Comparison of ENCODE assay signal across 14 cellular contexts in the genomic region with DNA sequence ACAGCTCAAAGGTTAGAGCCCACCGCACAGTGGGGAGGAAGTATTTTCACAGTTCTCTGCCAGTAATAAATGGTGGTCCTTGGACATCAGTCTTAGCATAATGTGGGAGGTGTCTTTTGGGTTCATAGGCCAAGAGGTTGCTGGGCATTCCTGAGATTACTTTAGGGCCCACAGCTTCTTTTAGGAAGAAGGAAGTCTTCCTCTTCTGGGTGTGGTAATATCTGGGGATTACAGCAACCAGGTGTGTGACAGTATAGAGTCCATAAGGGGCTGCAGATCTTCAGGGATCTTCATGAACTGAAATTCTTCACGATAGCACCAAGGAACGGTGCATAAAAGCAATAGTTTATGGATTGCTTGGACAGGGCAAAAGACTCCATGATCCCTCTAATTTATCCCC. TPM values are rescaled to one million over a fixed set of nuclear protein-coding genes. Genes with fewer than 3 reads are reported as not detected.
DNase-seq lines count a peak whose midpoint lies in the region; ATAC-seq, FAIRE-seq and TF ChIP-seq lines count a peak whose summit lies in the region.
"Had no signal": no experiment of that assay in that cellular context is flagged by ENCODE, and none has a peak within 500 bp of the region (broad histone marks: within the 10 kb centered on the region; RNA-seq: fewer than 3 reads in every experiment).

No MANE protein-coding gene starts in this region.

- intact Hi-C loops in Right ventricle myocardium inferior (cut with DNase I) (no loop called here), left cardiac atrium (cut with DNase I) (no loop called here), uterus (cut with DNase I; ENCODE audit: low total_unique reads) (no loop called here)

- H3K27me3 ChIP-seq in keratinocyte (ENCODE audit: control insufficient read depth, extremely low read depth, insufficient read depth, low read length) (no peaks in the 10 kb centered on the region), rectal smooth muscle tissue (ENCODE audit: control insufficient read depth, insufficient read depth, low read length) (no peaks in the 10 kb centered on the region), uterus (no peaks in the 10 kb centered on the region)
- H3K27me3 ChIP-seq: pancreas had no signal

- no peaks in the 10 kb centered on the region for H3K79me2 ChIP-seq in keratinocyte (ENCODE audit: control insufficient read depth, insufficient read depth, low read length)

- H3K4me1 ChIP-seq in keratinocyte (ENCODE audit: control insufficient read depth, extremely low read depth, insufficient read depth, low read length) (peaks cover 41% of the 10 kb centered on the region), rectal smooth muscle tissue (ENCODE audit: control insufficient read depth, insufficient read depth, low read length) (peaks cover 16% of the 10 kb centered on the region), uterus (peaks cover 0 to 7% of the 10 kb centered on the region in 2 donors)

- H3K27ac ChIP-seq in keratinocyte (ENCODE audit: control insufficient read depth, insufficient read depth, low read length) (peak overlapping the region; percentile 2), rectal smooth muscle tissue (ENCODE audit: low read depth, low read length) (peak overlapping the region; percentile 85), uterus (peak overlapping the region; percentile 36 to 51)

- no peaks in the 10 kb centered on the region for H4K20me1 ChIP-seq in keratinocyte (ENCODE audit: control insufficient read depth, extremely low read depth, insufficient read depth, low read length)

- peak; percentile 2 for ATAC-seq in Right ventricle myocardium inferior
- ATAC-seq in left cardiac atrium, result no peak

- no peak overlapping the region for H2AFZ ChIP-seq in keratinocyte (ENCODE audit: control insufficient read depth, low read length)

- no peak for FAIRE-seq in keratinocyte (lab: Jason Lieb, UNC)
- FAIRE-seq: G401.6, pancreas had no signal

- dilution Hi-C loops in keratinocyte (cut with MboI; ENCODE audit: extremely low pct_ligation_motif_present, low sequenced_read_pairs), result no loop called here

- H3K36me3 ChIP-seq in keratinocyte (ENCODE audit: control insufficient read depth in 2 of 2, extremely low read depth in 1 of 2, insufficient read depth in 2 of 2, low read length in 2 of 2), result no peaks in the 10 kb centered on the region
- H3K36me3 ChIP-seq in rectal smooth muscle tissue (ENCODE audit: control insufficient read depth, insufficient read depth, low read length), result no peaks in the 10 kb centered on the region
- H3K36me3 ChIP-seq in uterus, result no peaks in the 10 kb centered on the region
- H3K36me3 ChIP-seq: pancreas had no signal

- DNase-seq in Right ventricle myocardium inferior (ENCODE audit: missing footprints), result no peak
- DNase-seq in left cardiac atrium, result no peak
- DNase-seq in keratinocyte (ENCODE audit: low read depth, low spot score), result no peak
- DNase-seq in uterus, result no peak
- no peak for DNase-seq in cerebellar nuclear complex (lab: John Stamatoyannopoulos, UW)
- no peak for DNase-seq in DMS53 (lab: John Stamatoyannopoulos, UW)
- DNase-seq in nucleus accumbens (lab: John Stamatoyannopoulos, UW), result no peak
- DNase-seq: activated CD4-positive, CD25-positive, alpha-beta regulatory T cell treated with anti-CD3 and anti-CD28 coated beads, Interleukin-2, amount 50 U/mL, for 72 hours; activated CD8-positive, alpha-beta memory T cell treated with anti-CD3 and anti-CD28 coated beads, Interleukin-2, amount 50 U/mL, for 48 hours; activated naive CD8-positive, alpha-beta T cell treated with anti-CD3 and anti-CD28 coated beads for 36 hours; CD4-positive, CD25-positive, alpha-beta regulatory T cell had no signal

- H3K9me3 ChIP-seq in keratinocyte (ENCODE audit: control insufficient read depth, low read depth, low read length) (no peaks in the 10 kb centered on the region), uterus (no peaks in the 10 kb centered on the region)
- H3K9me3 ChIP-seq: pancreas had no signal

- H3K4me3 ChIP-seq in keratinocyte (ENCODE audit: control insufficient read depth in 2 of 3, extremely low read depth in 1 of 3, insufficient read depth in 2 of 3, low read depth in 1 of 3, low read length in 3 of 3), result no peak overlapping the region
- no peak overlapping the region for H3K4me3 ChIP-seq in rectal smooth muscle tissue (ENCODE audit: low read length)
- no peak overlapping the region for H3K4me3 ChIP-seq in uterus
- H3K4me3 ChIP-seq: pancreas had no signal

- H3K4me2 ChIP-seq in keratinocyte (ENCODE audit: control insufficient read depth, extremely low read depth, insufficient read depth, low read depth, low read length), result peak overlapping the region; percentile 46

- TF ChIP-seq POLR2A in uterus (IDR thresholded peaks at IDR 0.05), result no peak

- no peaks in the 10 kb centered on the region for H3K9me1 ChIP-seq in keratinocyte (ENCODE audit: control insufficient read depth, extremely low read depth, insufficient read depth, low read length)

- TF ChIP-seq CTCF in keratinocyte (optimal IDR thresholded peaks at IDR 0.05 in 1 of 3, IDR thresholded peaks at IDR 0.05 in 1 of 3, conservative IDR thresholded peaks at IDR 0.05 in 1 of 3; ENCODE audit: extremely low read depth in 1 of 3, insufficient read depth in 2 of 3, low read length in 3 of 3), result no peak
- no peak for TF ChIP-seq CTCF in uterus (IDR thresholded peaks at IDR 0.05)

- H3K9ac ChIP-seq in keratinocyte (ENCODE audit: control insufficient read depth, extremely low read depth, insufficient read depth, low read length), result no peak overlapping the region
- no peak overlapping the region for H3K9ac ChIP-seq in rectal smooth muscle tissue (ENCODE audit: low read length)

RNA-seq across cellular contexts. Expression of gene PTGR2, which starts 56.2 kb away (rescaled TPM):
- 32.8 TPM for total RNA-seq in Right ventricle myocardium inferior
- total RNA-seq in left cardiac atrium, result 10 to 100 TPM; 26.9 to 31.6 TPM
- polyA plus RNA-seq in keratinocyte, result 5.0 to 19.5 TPM (median 8.2 TPM) in 3 replicates
- 60.7 TPM for polyA plus RNA-seq in keratinocyte (2011; ENCODE audit: low read depth)
- 4.7 and 10.6 TPM in 2 replicates for polyA plus RNA-seq in keratinocyte (2011; cell fraction: cytosol; rRNA removed)
- 11.6 and 12.2 TPM in 2 replicates for polyA plus RNA-seq in keratinocyte (2011; cell fraction: nucleus; rRNA removed)
- 5.4 and 6.9 TPM in 2 replicates for polyA plus RNA-seq in keratinocyte (2012; ENCODE audit: low replicate concordance)
- polyA minus RNA-seq in keratinocyte, result 2.1 to 6.9 TPM (median 3.7 TPM) in 3 replicates
- polyA minus RNA-seq in keratinocyte (2011; cell fraction: cytosol; rRNA and poly(A)+ RNA removed), result 1.2 TPM
- polyA minus RNA-seq in keratinocyte (2011; cell fraction: nucleus; rRNA and poly(A)+ RNA removed), result 4.5 and 12.8 TPM in 2 replicates
- total RNA-seq in uterus, result 10 to 100 TPM in 2 of 4 donors, 1 to 10 TPM in 1, under 1 TPM in 1; 0.59 to 19.0 (median 11.0) TPM

Comparison
In these comparisons a context has a peak if more than half of its experiments do, and no peak if none do; other contexts are left out.
1. H3K27ac ChIP-seq: peak in every context shown above with its lines; median percentile 85 in rectal smooth muscle tissue; 44 in uterus; 2 in keratinocyte.